Comparison of ENCODE assay signal across 8 cellular contexts in the genomic region with DNA sequence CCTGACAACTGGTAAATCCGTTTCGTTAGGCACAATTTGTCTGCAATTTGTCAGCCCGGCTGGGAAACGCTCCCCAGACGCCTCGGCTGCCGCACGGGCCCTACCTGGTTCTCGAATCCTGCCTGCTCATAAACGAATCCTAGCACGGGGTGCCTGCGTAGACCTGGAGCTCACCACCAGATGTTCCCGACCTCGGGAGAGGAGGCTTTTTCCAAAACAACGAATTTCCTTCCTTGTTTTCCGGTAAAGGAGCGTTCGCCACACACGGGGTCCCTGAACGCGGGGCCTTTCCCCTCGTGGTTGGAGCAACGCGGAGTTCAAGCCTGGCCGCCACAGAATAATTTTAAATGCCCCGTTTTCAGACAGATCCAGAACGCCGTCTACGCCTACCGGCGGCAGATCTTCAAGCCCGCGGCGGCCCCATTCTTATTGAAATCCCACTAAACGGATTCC.
DNase-seq lines count a peak whose midpoint lies in the region; ATAC-seq and TF ChIP-seq lines count a peak whose summit lies in the region.

No MANE protein-coding gene starts in this region.

- H3K4me3 ChIP-seq in brain microvascular endothelial cell (ENCODE audit: low read depth, low read length) = no peak overlapping the region

- TF ChIP-seq POLR2A in erythroblast (IDR thresholded peaks at IDR 0.05; ENCODE audit: low read length) = peak; percentile 18

- no peaks in the 10 kb centered on the region for H3K36me3 ChIP-seq in brain microvascular endothelial cell (replicated peaks)

- in situ Hi-C loops in brain microvascular endothelial cell (cut with HindIII; ENCODE audit: low pct_ligation_motif_present, low sequenced_read_pairs) (no loop called here), GM13977 (cut with MboI; ENCODE audit: low pct_unique_long_range_greater_than_20kb, low sequenced_read_pairs, unreplicated experiment) (loop anchor here (25.0 kb wide), 1 partner anchor 405 kb away; no protein-coding TSS in a partner anchor)

- DNase-seq in NCI-H1417 (lab: John Stamatoyannopoulos, UW) (peak in 2 of 3 experiments; percentile 85 to 89), NCI-H1417 treated with DMSO at 0.1 percent for 48 hours (lab: John Stamatoyannopoulos, UW) (no peak), NCI-H2227 treated with DMSO at 0.1 percent for 48 hours (lab: John Stamatoyannopoulos, UW) (peak; percentile 49), erythroblast (lab: John Stamatoyannopoulos, UW) (peak; percentile 60 to 73), retina (peak; percentile 90), brain microvascular endothelial cell (no peak), GM13977 (ENCODE audit: low spot score) (no peak)

- H3K27me3 ChIP-seq in brain microvascular endothelial cell (replicated peaks) = peaks cover 97% of the 10 kb centered on the region

- TF ChIP-seq CTCF in brain microvascular endothelial cell (IDR thresholded peaks at IDR 0.05; ENCODE audit: low read depth, low read length, missing control alignments) (no peak), GM13977 (IDR thresholded peaks at IDR 0.05; ENCODE audit: extremely low read depth, insufficient read depth, missing control alignments) (no peak)

- no peak overlapping the region for H3K27ac ChIP-seq in brain microvascular endothelial cell

- no peak for ATAC-seq in HG02840 (IDR thresholded peaks at IDR 0.05; ENCODE audit: low FRiP score, unreplicated experiment)

Comparison
In these comparisons a context has a peak if more than half of its experiments do, and no peak if none do; other contexts are left out.
1. DNase-seq: peak in NCI-H1417 (2 of 3), NCI-H2227 treated with DMSO at 0.1 percent for 48 hours (single experiment), erythroblast (2 of 2) and retina (single experiment); none in NCI-H1417 treated with DMSO at 0.1 percent for 48 hours (single experiment), brain microvascular endothelial cell (single experiment) and GM13977 (single experiment).